In genomic region chr1:245092638-245092976, GRCh38 we compare ENCODE assay signal across 1 cellular context.
TF ChIP-seq lines count a peak whose summit lies in the region.

No MANE protein-coding gene starts in this region.

TF ChIP-seq in endothelial cell of umbilical vein, 7 proteins besides CTCF, POLR2A, EP300 and RAD21 (continued from another document):
- TF ChIP-seq JUN (IDR thresholded peaks at IDR 0.05; ENCODE audit: borderline replicate concordance, insufficient read depth, insufficient read length, low read depth): no peak
